Comparison of ENCODE assay signal across 2 cellular contexts in the genomic region with DNA sequence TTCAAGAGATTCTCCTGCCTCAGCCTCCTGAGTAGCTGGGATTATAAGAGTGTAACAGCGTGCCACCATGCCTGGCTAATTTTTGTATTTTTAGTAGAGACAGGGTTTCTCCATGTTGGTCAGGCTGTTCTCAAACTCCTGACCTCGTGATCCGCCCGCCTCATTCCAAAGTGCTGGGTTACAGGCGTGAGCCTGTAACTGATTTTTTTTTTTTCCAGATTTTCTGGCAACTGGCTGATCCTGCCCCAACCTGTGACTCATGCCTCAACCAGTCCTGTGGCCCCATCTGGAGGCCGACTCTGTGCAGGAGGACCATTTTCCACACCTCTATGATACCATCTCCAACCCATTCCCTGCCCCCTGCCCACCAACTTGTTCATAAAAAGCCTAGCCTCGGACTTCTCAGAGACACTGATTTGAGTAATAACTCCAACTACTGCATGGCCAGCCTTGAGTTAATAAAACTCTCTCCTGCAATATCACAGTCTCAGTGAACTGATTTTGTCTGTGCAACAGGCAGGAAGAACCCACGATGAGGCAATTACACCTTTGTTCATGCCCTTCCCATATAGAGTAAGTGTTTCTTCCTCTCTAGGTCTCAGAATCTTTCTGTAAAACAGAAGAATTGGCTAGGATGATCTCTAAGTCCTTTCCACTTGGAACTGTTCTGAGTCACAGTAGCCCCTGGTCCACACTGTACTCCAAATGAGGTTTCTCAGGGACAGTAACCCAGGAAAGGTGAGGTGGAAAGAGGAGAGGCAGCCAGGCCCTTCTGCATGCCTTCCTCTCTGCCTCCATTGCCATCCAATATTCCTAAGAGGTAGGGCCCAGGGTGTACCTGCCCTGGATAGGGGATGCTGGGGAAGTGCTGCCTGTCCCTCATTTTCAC.
A peak's percentile ranks its signal among the peaks of the same experiment; 100 is the strongest.
TF ChIP-seq lines count a peak whose summit lies in the region.

No MANE protein-coding gene starts in this region.

TF ChIP-seq in IMR-90, 13 proteins besides CTCF, POLR2A, EP300 and RAD21:
- TF ChIP-seq SMC3 (IDR thresholded peaks at IDR 0.05; ENCODE audit: low read depth, low read length) (peak; percentile 34), MXI1 (IDR thresholded peaks at IDR 0.05; ENCODE audit: borderline replicate concordance, low read depth, low read length) (no peak), CHD1 (IDR thresholded peaks at IDR 0.05; ENCODE audit: low read depth, low read length) (no peak), ELK1 (IDR thresholded peaks at IDR 0.05; ENCODE audit: borderline replicate concordance, low read depth, low read length) (no peak), MAZ (IDR thresholded peaks at IDR 0.05; ENCODE audit: borderline replicate concordance, low read depth, low read length) (peak; percentile 53; the same call in 1 of the 2 replicates), RFX5 (IDR thresholded peaks at IDR 0.05; ENCODE audit: low read depth, low read length) (no peak), CEBPB (IDR thresholded peaks at IDR 0.05; ENCODE audit: low read depth, low read length) (no peak), NFE2L2 (IDR thresholded peaks at IDR 0.05; ENCODE audit: low read depth, low read length) (no peak), RCOR1 (IDR thresholded peaks at IDR 0.05; ENCODE audit: insufficient replicate concordance, low read length) (peak; percentile 23), MAFK (IDR thresholded peaks at IDR 0.05; ENCODE audit: low read depth, low read length) (no peak), FOS (IDR thresholded peaks at IDR 0.05; ENCODE audit: low read depth, low read length) (peak; percentile 67; the same call in 1 of the 2 replicates), BHLHE40 (IDR thresholded peaks at IDR 0.05; ENCODE audit: low read depth, low read length) (0 out of 2 replicates have a peak, but pooled peaks have one; percentile 32)
- TF ChIP-seq, protein P1, sequence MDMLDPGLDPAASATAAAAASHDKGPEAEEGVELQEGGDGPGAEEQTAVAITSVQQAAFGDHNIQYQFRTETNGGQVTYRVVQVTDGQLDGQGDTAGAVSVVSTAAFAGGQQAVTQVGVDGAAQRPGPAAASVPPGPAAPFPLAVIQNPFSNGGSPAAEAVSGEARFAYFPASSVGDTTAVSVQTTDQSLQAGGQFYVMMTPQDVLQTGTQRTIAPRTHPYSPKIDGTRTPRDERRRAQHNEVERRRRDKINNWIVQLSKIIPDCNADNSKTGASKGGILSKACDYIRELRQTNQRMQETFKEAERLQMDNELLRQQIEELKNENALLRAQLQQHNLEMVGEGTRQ (IDR thresholded peaks at IDR 0.05; ENCODE audit: low read depth, low read length), result peak; percentile 48; the same call in 1 of the 2 replicates
TF ChIP-seq in IMR-90: peak in this region for 6.

TF ChIP-seq in HepG2, 621 proteins besides CTCF, POLR2A, EP300 and RAD21 (continues in another document):
- no peak for TF ChIP-seq DMTF1 (CRISPR knock-in tag; IDR thresholded peaks at IDR 0.05)
- TF ChIP-seq TBX3 (IDR thresholded peaks at IDR 0.05; ENCODE audit: borderline replicate concordance), result no peak
- no peak for TF ChIP-seq IRF2 (CRISPR knock-in tag; IDR thresholded peaks at IDR 0.05)
- TF ChIP-seq ZFP82 (CRISPR knock-in tag; IDR thresholded peaks at IDR 0.05; ENCODE audit: borderline replicate concordance), result no peak
- TF ChIP-seq ZNF678 (CRISPR knock-in tag; IDR thresholded peaks at IDR 0.05), result no peak
- TF ChIP-seq, protein P2, sequence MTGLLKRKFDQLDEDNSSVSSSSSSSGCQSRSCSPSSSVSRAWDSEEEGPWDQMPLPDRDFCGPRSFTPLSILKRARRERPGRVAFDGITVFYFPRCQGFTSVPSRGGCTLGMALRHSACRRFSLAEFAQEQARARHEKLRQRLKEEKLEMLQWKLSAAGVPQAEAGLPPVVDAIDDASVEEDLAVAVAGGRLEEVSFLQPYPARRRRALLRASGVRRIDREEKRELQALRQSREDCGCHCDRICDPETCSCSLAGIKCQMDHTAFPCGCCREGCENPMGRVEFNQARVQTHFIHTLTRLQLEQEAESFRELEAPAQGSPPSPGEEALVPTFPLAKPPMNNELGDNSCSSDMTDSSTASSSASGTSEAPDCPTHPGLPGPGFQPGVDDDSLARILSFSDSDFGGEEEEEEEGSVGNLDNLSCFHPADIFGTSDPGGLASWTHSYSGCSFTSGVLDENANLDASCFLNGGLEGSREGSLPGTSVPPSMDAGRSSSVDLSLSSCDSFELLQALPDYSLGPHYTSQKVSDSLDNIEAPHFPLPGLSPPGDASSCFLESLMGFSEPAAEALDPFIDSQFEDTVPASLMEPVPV (CRISPR knock-in tag; IDR thresholded peaks at IDR 0.05), result no peak
- TF ChIP-seq RBAK (CRISPR knock-in tag; IDR thresholded peaks at IDR 0.05), result no peak
- no peak for TF ChIP-seq ZNF841 (CRISPR knock-in tag; IDR thresholded peaks at IDR 0.05; ENCODE audit: borderline replicate concordance)
- TF ChIP-seq HNF4G (IDR thresholded peaks at IDR 0.05; ENCODE audit: borderline replicate concordance, low read depth, low read length), result no peak
- TF ChIP-seq HNF4G (CRISPR knock-in tag; IDR thresholded peaks at IDR 0.05; ENCODE audit: borderline replicate concordance, low read depth), result no peak
- TF ChIP-seq TFDP2 (CRISPR knock-in tag; IDR thresholded peaks at IDR 0.05), result no peak; the same call in 1 of the 2 replicates
- no peak for TF ChIP-seq ZNF790 (CRISPR knock-in tag; IDR thresholded peaks at IDR 0.05; ENCODE audit: borderline replicate concordance)
- TF ChIP-seq ZNF430 (CRISPR knock-in tag; IDR thresholded peaks at IDR 0.05), result no peak
- TF ChIP-seq HES4 (CRISPR knock-in tag; IDR thresholded peaks at IDR 0.05; ENCODE audit: borderline replicate concordance), result 0 out of 2 replicates have a peak, but pooled peaks have one; percentile 30
- no peak for TF ChIP-seq SKI (IDR thresholded peaks at IDR 0.05; ENCODE audit: partially characterized antibody)
- TF ChIP-seq ZNF724P (CRISPR knock-in tag; IDR thresholded peaks at IDR 0.05; ENCODE audit: borderline replicate concordance), result no peak
- TF ChIP-seq SMARCC2 (IDR thresholded peaks at IDR 0.05), result no peak
- no peak for TF ChIP-seq ZNF784 (CRISPR knock-in tag; IDR thresholded peaks at IDR 0.05; ENCODE audit: borderline replicate concordance)
- no peak for TF ChIP-seq ZMYM4 (CRISPR knock-in tag; IDR thresholded peaks at IDR 0.05)
- no peak for TF ChIP-seq FOXK1 (CRISPR knock-in tag; IDR thresholded peaks at IDR 0.05; ENCODE audit: borderline replicate concordance, low read depth)
- TF ChIP-seq, protein P3, sequence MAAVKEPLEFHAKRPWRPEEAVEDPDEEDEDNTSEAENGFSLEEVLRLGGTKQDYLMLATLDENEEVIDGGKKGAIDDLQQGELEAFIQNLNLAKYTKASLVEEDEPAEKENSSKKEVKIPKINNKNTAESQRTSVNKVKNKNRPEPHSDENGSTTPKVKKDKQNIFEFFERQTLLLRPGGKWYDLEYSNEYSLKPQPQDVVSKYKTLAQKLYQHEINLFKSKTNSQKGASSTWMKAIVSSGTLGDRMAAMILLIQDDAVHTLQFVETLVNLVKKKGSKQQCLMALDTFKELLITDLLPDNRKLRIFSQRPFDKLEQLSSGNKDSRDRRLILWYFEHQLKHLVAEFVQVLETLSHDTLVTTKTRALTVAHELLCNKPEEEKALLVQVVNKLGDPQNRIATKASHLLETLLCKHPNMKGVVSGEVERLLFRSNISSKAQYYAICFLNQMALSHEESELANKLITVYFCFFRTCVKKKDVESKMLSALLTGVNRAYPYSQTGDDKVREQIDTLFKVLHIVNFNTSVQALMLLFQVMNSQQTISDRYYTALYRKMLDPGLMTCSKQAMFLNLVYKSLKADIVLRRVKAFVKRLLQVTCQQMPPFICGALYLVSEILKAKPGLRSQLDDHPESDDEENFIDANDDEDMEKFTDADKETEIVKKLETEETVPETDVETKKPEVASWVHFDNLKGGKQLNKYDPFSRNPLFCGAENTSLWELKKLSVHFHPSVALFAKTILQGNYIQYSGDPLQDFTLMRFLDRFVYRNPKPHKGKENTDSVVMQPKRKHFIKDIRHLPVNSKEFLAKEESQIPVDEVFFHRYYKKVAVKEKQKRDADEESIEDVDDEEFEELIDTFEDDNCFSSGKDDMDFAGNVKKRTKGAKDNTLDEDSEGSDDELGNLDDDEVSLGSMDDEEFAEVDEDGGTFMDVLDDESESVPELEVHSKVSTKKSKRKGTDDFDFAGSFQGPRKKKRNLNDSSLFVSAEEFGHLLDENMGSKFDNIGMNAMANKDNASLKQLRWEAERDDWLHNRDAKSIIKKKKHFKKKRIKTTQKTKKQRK (IDR thresholded peaks at IDR 0.05; ENCODE audit: low read length), result no peak
- TF ChIP-seq NFRKB (IDR thresholded peaks at IDR 0.05), result no peak
- TF ChIP-seq MLLT10 (CRISPR knock-in tag; IDR thresholded peaks at IDR 0.05), result no peak
- 0 out of 2 replicates have a peak, but pooled peaks have one; percentile 34 for TF ChIP-seq NR2C2 (CRISPR knock-in tag; IDR thresholded peaks at IDR 0.05; ENCODE audit: borderline replicate concordance)
- TF ChIP-seq ZNF263 (CRISPR knock-in tag; IDR thresholded peaks at IDR 0.05), result no peak
- TF ChIP-seq ZNF703 (CRISPR knock-in tag; IDR thresholded peaks at IDR 0.05; ENCODE audit: borderline replicate concordance), result no peak
- 0 out of 2 replicates have a peak, but pooled peaks have one; percentile 8 for TF ChIP-seq HNF4A (CRISPR knock-in tag; IDR thresholded peaks at IDR 0.05)
- peak; percentile 51; the same call in 1 of the 2 replicates for TF ChIP-seq ZNF317 (CRISPR knock-in tag; IDR thresholded peaks at IDR 0.05)
- no peak for TF ChIP-seq SIX4 (CRISPR knock-in tag; IDR thresholded peaks at IDR 0.05)
- TF ChIP-seq SSRP1 (CRISPR knock-in tag; IDR thresholded peaks at IDR 0.05), result no peak
- no peak for TF ChIP-seq PHF20 (CRISPR knock-in tag; IDR thresholded peaks at IDR 0.05)
- TF ChIP-seq FOXC1 (CRISPR knock-in tag; IDR thresholded peaks at IDR 0.05; ENCODE audit: borderline replicate concordance), result no peak
- TF ChIP-seq RBFOX2 (IDR thresholded peaks at IDR 0.05; ENCODE audit: low read depth, low read length), result no peak
- no peak for TF ChIP-seq XBP1 (CRISPR knock-in tag; IDR thresholded peaks at IDR 0.05)
- TF ChIP-seq HDAC2 (CRISPR knock-in tag; IDR thresholded peaks at IDR 0.05), result no peak
- TF ChIP-seq CENPX (CRISPR knock-in tag; IDR thresholded peaks at IDR 0.05), result no peak
- no peak for TF ChIP-seq HNRNPK (IDR thresholded peaks at IDR 0.05; ENCODE audit: low read depth, low read length, poor library complexity, severe bottlenecking)
- no peak for TF ChIP-seq ELF4 (CRISPR knock-in tag; IDR thresholded peaks at IDR 0.05; ENCODE audit: borderline replicate concordance)
- no peak for TF ChIP-seq SMYD3 (CRISPR knock-in tag; IDR thresholded peaks at IDR 0.05)
- TF ChIP-seq GPBP1L1 (CRISPR knock-in tag; IDR thresholded peaks at IDR 0.05), result no peak
- no peak for TF ChIP-seq ZNF282 (IDR thresholded peaks at IDR 0.05; ENCODE audit: partially characterized antibody)
- TF ChIP-seq BRF2 (CRISPR knock-in tag; IDR thresholded peaks at IDR 0.05), result no peak
- no peak for TF ChIP-seq TCF12 (IDR thresholded peaks at IDR 0.05)
- 0 out of 2 replicates have a peak, but pooled peaks have one; percentile 30 for TF ChIP-seq TCF12 (CRISPR knock-in tag; IDR thresholded peaks at IDR 0.05)
